Comparison of ENCODE assay signal across 8 cellular contexts in genomic region chr17:30808785-30809286, GRCh38. TPM values are rescaled to one million over a fixed set of nuclear protein-coding genes. Genes with fewer than 3 reads are reported as not detected.
DNase-seq lines count a peak whose midpoint lies in the region; ATAC-seq and TF ChIP-seq lines count a peak whose summit lies in the region.

No MANE protein-coding gene starts in this region.

- DNase-seq in CD4-positive, CD25-positive, alpha-beta regulatory T cell: peak; percentile 17 to 93 (median 84)
- peak; percentile 61 to 83 for DNase-seq in HL-60 (ENCODE audit: low read depth in 1 of 2, low spot score in 1 of 2)
- DNase-seq in activated naive CD8-positive, alpha-beta T cell treated with anti-CD3 and anti-CD28 coated beads, Interleukin-2, amount 10 ng/mL, durations not matched to agents 7 days and 5 days: peak; percentile 55
- DNase-seq in NCI-H526 treated with DMSO at 0.1 percent for 48 hours (lab: John Stamatoyannopoulos, UW): no peak
- DNase-seq in HuH-7 (ENCODE audit: low spot score): no peak
- DNase-seq in ureter (ENCODE audit: low spot score): no peak

- peak overlapping the region; percentile 81 for H3K4me3 ChIP-seq in CD4-positive, CD25-positive, alpha-beta regulatory T cell (ENCODE audit: low read depth, low read length)
- H3K4me3 ChIP-seq in HL-60 (replicated peaks; ENCODE audit: insufficient read depth, low read length): 0 out of 2 replicates have a peak overlapping the region, but pooled peaks have one; percentile 1

- peak overlapping the region; percentile 98 to 99 (median 98) for H3K27ac Mint-ChIP-seq in CD4-positive, CD25-positive, alpha-beta regulatory T cell
- H3K27ac Mint-ChIP-seq in activated naive CD8-positive, alpha-beta T cell treated with anti-CD3 and anti-CD28 coated beads, Interleukin-2, amount 10 ng/mL, durations not matched to agents 7 days and 5 days: peak overlapping the region; percentile 98
- H3K27ac Mint-ChIP-seq in stimulated activated naive CD8-positive, alpha-beta T cell treated with anti-CD3 and anti-CD28 coated beads, Interleukin-15, Interleukin-2, amounts not matched to agents 100 ng/mL and 50 ng/mL, for 24 hours: peak overlapping the region; percentile 95

- peaks cover 5% of the 10 kb centered on the region for H3K36me3 Mint-ChIP-seq in CD4-positive, CD25-positive, alpha-beta regulatory T cell
- H3K36me3 Mint-ChIP-seq in activated naive CD8-positive, alpha-beta T cell treated with anti-CD3 and anti-CD28 coated beads, Interleukin-2, amount 10 ng/mL, durations not matched to agents 7 days and 5 days: peaks cover 30% of the 10 kb centered on the region
- H3K36me3 Mint-ChIP-seq in stimulated activated naive CD8-positive, alpha-beta T cell treated with anti-CD3 and anti-CD28 coated beads, Interleukin-15, Interleukin-2, amounts not matched to agents 100 ng/mL and 50 ng/mL, for 24 hours (ENCODE audit: low read depth): peaks cover 22% of the 10 kb centered on the region

- POLR2A ChIA-PET in activated naive CD8-positive, alpha-beta T cell treated with anti-CD3 and anti-CD28 coated beads, Interleukin-2, amount 10 ng/mL, durations not matched to agents 7 days and 5 days (lab: Charles Lee): interaction anchor here (0.6 to 11.2 kb wide), 11 partner anchors 9 to 505 kb away, joined by 3 to 322 read pairs (median 4); partner anchors contain the start of genes ATAD5, CRLF3 and EVI2B

- no peaks in the 10 kb centered on the region for H3K9me3 Mint-ChIP-seq in CD4-positive, CD25-positive, alpha-beta regulatory T cell
- H3K9me3 Mint-ChIP-seq in activated naive CD8-positive, alpha-beta T cell treated with anti-CD3 and anti-CD28 coated beads, Interleukin-2, amount 10 ng/mL, durations not matched to agents 7 days and 5 days: no peaks in the 10 kb centered on the region
- no peaks in the 10 kb centered on the region for H3K9me3 Mint-ChIP-seq in stimulated activated naive CD8-positive, alpha-beta T cell treated with anti-CD3 and anti-CD28 coated beads, Interleukin-15, Interleukin-2, amounts not matched to agents 100 ng/mL and 50 ng/mL, for 24 hours

- peak overlapping the region; percentile 83 for H3K27ac ChIP-seq in CD4-positive, CD25-positive, alpha-beta regulatory T cell (ENCODE audit: insufficient read depth, low read length, poor library complexity, severe bottlenecking)
- H3K27ac ChIP-seq in HL-60 (replicated peaks): peak overlapping the region; percentile 71

- no peaks in the 10 kb centered on the region for H3K27me3 ChIP-seq in CD4-positive, CD25-positive, alpha-beta regulatory T cell (ENCODE audit: control insufficient read depth, insufficient read depth, low read length)
- H3K27me3 ChIP-seq in HL-60 (ENCODE audit: insufficient read depth, poor library complexity, severe bottlenecking): no peaks in the 10 kb centered on the region

- H3K9me3 ChIP-seq in CD4-positive, CD25-positive, alpha-beta regulatory T cell (ENCODE audit: control insufficient read depth in 2 of 2, low read length in 2 of 2): no peaks in the 10 kb centered on the region

- H3K36me3 ChIP-seq in CD4-positive, CD25-positive, alpha-beta regulatory T cell (ENCODE audit: control insufficient read depth, insufficient read depth, low read length): peaks cover 6% of the 10 kb centered on the region

- no peak for TF ChIP-seq CTCF in HL-60 (IDR thresholded peaks at IDR 0.05; ENCODE audit: insufficient read depth, low read length)

- ATAC-seq in CD4-positive, CD25-positive, alpha-beta regulatory T cell (ENCODE audit: low read depth in 2 of 2): peak; percentile 96 to 98
- peak; percentile 84 for ATAC-seq in GM19438 (IDR thresholded peaks at IDR 0.05; ENCODE audit: low read depth, unreplicated experiment)
- ATAC-seq in activated naive CD8-positive, alpha-beta T cell treated with anti-CD3 and anti-CD28 coated beads, Interleukin-2, amount 10 ng/mL, durations not matched to agents 7 days and 5 days (ENCODE audit: low read depth): peak; percentile 89

- peak overlapping the region; percentile 79 to 94 (median 90) for H3K4me3 Mint-ChIP-seq in CD4-positive, CD25-positive, alpha-beta regulatory T cell
- peak overlapping the region; percentile 92 for H3K4me3 Mint-ChIP-seq in activated naive CD8-positive, alpha-beta T cell treated with anti-CD3 and anti-CD28 coated beads, Interleukin-2, amount 10 ng/mL, durations not matched to agents 7 days and 5 days
- peak overlapping the region; percentile 79 for H3K4me3 Mint-ChIP-seq in stimulated activated naive CD8-positive, alpha-beta T cell treated with anti-CD3 and anti-CD28 coated beads, Interleukin-15, Interleukin-2, amounts not matched to agents 100 ng/mL and 50 ng/mL, for 24 hours

- H3K4me1 ChIP-seq in CD4-positive, CD25-positive, alpha-beta regulatory T cell (ENCODE audit: control insufficient read depth, insufficient read depth, low read length, poor library complexity, severe bottlenecking): peaks cover 76% of the 10 kb centered on the region

- no peaks in the 10 kb centered on the region for H3K27me3 Mint-ChIP-seq in CD4-positive, CD25-positive, alpha-beta regulatory T cell
- H3K27me3 Mint-ChIP-seq in activated naive CD8-positive, alpha-beta T cell treated with anti-CD3 and anti-CD28 coated beads, Interleukin-2, amount 10 ng/mL, durations not matched to agents 7 days and 5 days: no peaks in the 10 kb centered on the region
- no peaks in the 10 kb centered on the region for H3K27me3 Mint-ChIP-seq in stimulated activated naive CD8-positive, alpha-beta T cell treated with anti-CD3 and anti-CD28 coated beads, Interleukin-15, Interleukin-2, amounts not matched to agents 100 ng/mL and 50 ng/mL, for 24 hours

- peaks cover 35 to 84% (median 60%) of the 10 kb centered on the region in 4 donors for H3K4me1 Mint-ChIP-seq in CD4-positive, CD25-positive, alpha-beta regulatory T cell
- H3K4me1 Mint-ChIP-seq in activated naive CD8-positive, alpha-beta T cell treated with anti-CD3 and anti-CD28 coated beads, Interleukin-2, amount 10 ng/mL, durations not matched to agents 7 days and 5 days: peaks cover 61% of the 10 kb centered on the region
- peaks cover 80% of the 10 kb centered on the region for H3K4me1 Mint-ChIP-seq in stimulated activated naive CD8-positive, alpha-beta T cell treated with anti-CD3 and anti-CD28 coated beads, Interleukin-15, Interleukin-2, amounts not matched to agents 100 ng/mL and 50 ng/mL, for 24 hours (ENCODE audit: low read depth)

RNA-seq across cellular contexts. Expression of gene CRLF3, which starts 15.7 kb away (rescaled TPM):
- total RNA-seq in CD4-positive, CD25-positive, alpha-beta regulatory T cell: 76.2 TPM
- polyA plus RNA-seq in CD4-positive, CD25-positive, alpha-beta regulatory T cell: 100 to 1,000 TPM; 101 to 169 (median 131) TPM
- 10 to 100 TPM; 77.2 to 79.5 TPM for total RNA-seq in activated naive CD8-positive, alpha-beta T cell treated with anti-CD3 and anti-CD28 coated beads, Interleukin-2, amount 10 ng/mL, durations not matched to agents 7 days and 5 days
- total RNA-seq in ureter: 14.4 TPM

RNA-seq across cellular contexts. Expression of gene ATAD5, which starts 22.9 kb away (rescaled TPM):
- 5.7 TPM for total RNA-seq in CD4-positive, CD25-positive, alpha-beta regulatory T cell
- polyA plus RNA-seq in CD4-positive, CD25-positive, alpha-beta regulatory T cell: 1 to 10 TPM in 3 of 4 donors, under 1 TPM in 1; 0.72 to 1.5 (median 1.2) TPM
- total RNA-seq in activated naive CD8-positive, alpha-beta T cell treated with anti-CD3 and anti-CD28 coated beads, Interleukin-2, amount 10 ng/mL, durations not matched to agents 7 days and 5 days: 10 to 100 TPM; 25.8 to 29.7 TPM
- total RNA-seq in ureter: 3.0 TPM

Comparison
In these comparisons a context has a peak if more than half of its experiments do, and no peak if none do; other contexts are left out.
1. DNase-seq: peak in CD4-positive, CD25-positive, alpha-beta regulatory T cell (3 of 3), HL-60 (2 of 2) and activated naive CD8-positive, alpha-beta T cell treated with anti-CD3 and anti-CD28 coated beads, Interleukin-2, amount 10 ng/mL, durations not matched to agents 7 days and 5 days (single experiment); none in NCI-H526 treated with DMSO at 0.1 percent for 48 hours (single experiment), HuH-7 (single experiment) and ureter (single experiment).
2. Peak in every context shown above with its lines, with median percentiles within 50 percentile points of each other: ATAC-seq, H3K27ac Mint-ChIP-seq and H3K4me3 Mint-ChIP-seq.